11 cellular contexts compared by ENCODE assay signal in the genomic region with DNA sequence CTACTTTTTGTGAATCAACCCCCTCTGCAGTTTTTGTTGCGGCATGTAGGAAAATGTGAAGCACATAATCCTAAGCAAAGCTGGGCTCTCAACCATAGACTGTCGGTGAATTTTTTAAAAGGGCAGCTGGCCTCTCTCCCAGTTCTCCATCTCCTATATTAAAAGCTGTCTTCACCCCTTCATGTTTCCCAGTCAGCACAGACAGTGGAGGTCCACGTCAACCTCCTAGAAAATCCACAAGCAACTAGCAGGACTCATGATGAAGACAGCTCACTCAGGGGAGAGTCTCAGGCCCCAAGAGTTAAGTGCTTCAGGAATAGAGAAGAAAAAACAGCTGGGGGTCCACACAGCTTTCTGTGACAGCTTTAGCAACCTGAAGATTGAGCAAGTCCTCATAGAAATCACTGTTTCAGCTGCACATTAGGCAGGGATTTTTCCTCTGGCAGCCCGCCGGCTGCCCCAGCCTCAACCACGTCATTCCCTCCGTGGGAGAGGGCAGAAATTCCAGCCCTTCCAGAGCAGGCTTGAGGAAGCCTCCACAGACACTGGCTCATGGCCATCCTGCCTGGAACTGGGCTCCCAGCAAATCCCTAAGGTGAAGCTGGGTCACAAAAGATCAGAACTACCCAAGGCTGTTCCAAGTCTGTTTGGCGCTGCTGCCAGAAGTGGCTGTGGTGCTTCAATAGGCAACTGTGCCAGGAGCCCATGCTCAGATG. TPM values are rescaled to one million over a fixed set of nuclear protein-coding genes. Genes with fewer than 3 reads are reported as not detected.
A peak's percentile ranks its signal among the peaks of the same experiment; 100 is the strongest.
DNase-seq lines count a peak whose midpoint lies in the region; ATAC-seq and TF ChIP-seq lines count a peak whose summit lies in the region.
"Had no signal": no experiment of that assay in that cellular context is flagged by ENCODE, and none has a peak within 500 bp of the region (broad histone marks: within the 10 kb centered on the region; RNA-seq: fewer than 3 reads in every experiment).

No MANE protein-coding gene starts in this region.

- ATAC-seq in left ventricle myocardium superior (peak; percentile 97), sciatic nerve (peak; percentile 97), HG02870 (IDR thresholded peaks at IDR 0.05; ENCODE audit: unreplicated experiment) (no peak)
- ATAC-seq: HCT116 had no signal

- H3K27ac ChIP-seq in brain microvascular endothelial cell: peak overlapping the region; percentile 38

- peak; percentile 96 for DNase-seq in AG20443 (ENCODE audit: low spot score)
- peak; percentile 76 for DNase-seq in brain microvascular endothelial cell
- peak; percentile 88 for DNase-seq in left ventricle myocardium superior
- peak; percentile 85 for DNase-seq in sciatic nerve (ENCODE audit: low spot score)
- no peak for DNase-seq in activated CD8-positive, alpha-beta memory T cell treated with anti-CD3 and anti-CD28 coated beads for 24 hours
- DNase-seq in SHP77 treated with DMSO at 0.1 percent for 48 hours (lab: John Stamatoyannopoulos, UW): no peak
- no peak for DNase-seq in activated T-cell treated with anti-CD3 and anti-CD28 coated beads for 4 hours
- DNase-seq: CD8-positive, alpha-beta memory T cell; NCI-H2171 had no signal

- no peak overlapping the region for H3K4me3 ChIP-seq in brain microvascular endothelial cell (ENCODE audit: low read depth, low read length)

- in situ Hi-C loops in brain microvascular endothelial cell (cut with HindIII; ENCODE audit: low pct_ligation_motif_present, low sequenced_read_pairs): no loop called here

- intact Hi-C loops in left ventricle myocardium superior (cut with micrococcal nuclease): no loop called here
- intact Hi-C loops in sciatic nerve (cut with DNase I): no loop called here

- H3K27me3 ChIP-seq in brain microvascular endothelial cell (replicated peaks): no peaks in the 10 kb centered on the region

- no peaks in the 10 kb centered on the region for H3K36me3 ChIP-seq in brain microvascular endothelial cell (replicated peaks)

- TF ChIP-seq CTCF in brain microvascular endothelial cell (IDR thresholded peaks at IDR 0.05; ENCODE audit: low read depth, low read length, missing control alignments): no peak

RNA-seq across cellular contexts. Expression of gene GPR161, which starts 15.3 kb away (rescaled TPM):
- total RNA-seq in left ventricle myocardium superior: 3.0 TPM
- 10.7 TPM for total RNA-seq in sciatic nerve

RNA-seq across cellular contexts. Expression of gene TIPRL, which starts 57.3 kb away (rescaled TPM):
- total RNA-seq in left ventricle myocardium superior (25.8 TPM), sciatic nerve (24.3 TPM)

Comparison
In these comparisons a context has a peak if more than half of its experiments do, and no peak if none do; other contexts are left out.
1. DNase-seq: peak in AG20443 (single experiment), brain microvascular endothelial cell (single experiment), left ventricle myocardium superior (single experiment) and sciatic nerve (single experiment); none in activated CD8-positive, alpha-beta memory T cell treated with anti-CD3 and anti-CD28 coated beads for 24 hours (single experiment), SHP77 treated with DMSO at 0.1 percent for 48 hours (single experiment) and activated T-cell treated with anti-CD3 and anti-CD28 coated beads for 4 hours (single experiment).